ENCODE assay signal across 1 cellular context in the genomic region with DNA sequence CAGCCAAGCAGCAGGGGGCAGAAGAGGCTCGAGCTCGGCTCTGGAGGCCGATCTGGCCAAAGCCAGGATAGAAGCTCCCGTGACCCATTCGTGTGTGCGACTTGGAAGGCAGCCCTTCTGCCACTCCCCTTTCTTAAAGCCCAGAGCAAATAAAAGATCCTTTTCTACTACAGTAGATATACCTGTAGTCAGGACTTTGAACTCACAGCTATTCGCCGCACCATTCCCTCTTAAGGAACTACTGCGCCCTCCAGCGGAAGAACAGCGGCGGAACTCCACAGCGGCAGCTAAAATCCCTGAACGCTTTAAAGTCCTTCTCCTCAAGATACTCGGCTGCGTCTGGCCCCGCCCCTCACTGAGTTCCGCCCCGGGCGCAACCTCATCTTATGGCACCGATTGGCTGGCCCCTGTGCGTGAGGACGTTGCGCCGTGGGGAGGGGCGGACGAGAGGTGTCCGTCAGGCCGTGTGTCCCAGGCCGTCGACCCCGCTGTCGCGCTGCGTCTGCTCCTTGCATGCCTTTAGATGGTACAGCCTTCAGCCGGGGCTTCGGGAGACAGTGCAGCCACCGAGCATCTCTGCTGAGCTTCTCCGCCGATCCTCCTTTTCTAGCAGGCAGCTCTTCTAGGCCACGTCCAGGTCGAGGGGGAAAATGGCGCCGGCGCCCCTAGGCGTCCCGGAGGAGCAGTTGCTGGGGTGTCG.
A peak's percentile ranks its signal among the peaks of the same experiment; 100 is the strongest.
TF ChIP-seq lines count a peak whose summit lies in the region.

A gene with protein sequence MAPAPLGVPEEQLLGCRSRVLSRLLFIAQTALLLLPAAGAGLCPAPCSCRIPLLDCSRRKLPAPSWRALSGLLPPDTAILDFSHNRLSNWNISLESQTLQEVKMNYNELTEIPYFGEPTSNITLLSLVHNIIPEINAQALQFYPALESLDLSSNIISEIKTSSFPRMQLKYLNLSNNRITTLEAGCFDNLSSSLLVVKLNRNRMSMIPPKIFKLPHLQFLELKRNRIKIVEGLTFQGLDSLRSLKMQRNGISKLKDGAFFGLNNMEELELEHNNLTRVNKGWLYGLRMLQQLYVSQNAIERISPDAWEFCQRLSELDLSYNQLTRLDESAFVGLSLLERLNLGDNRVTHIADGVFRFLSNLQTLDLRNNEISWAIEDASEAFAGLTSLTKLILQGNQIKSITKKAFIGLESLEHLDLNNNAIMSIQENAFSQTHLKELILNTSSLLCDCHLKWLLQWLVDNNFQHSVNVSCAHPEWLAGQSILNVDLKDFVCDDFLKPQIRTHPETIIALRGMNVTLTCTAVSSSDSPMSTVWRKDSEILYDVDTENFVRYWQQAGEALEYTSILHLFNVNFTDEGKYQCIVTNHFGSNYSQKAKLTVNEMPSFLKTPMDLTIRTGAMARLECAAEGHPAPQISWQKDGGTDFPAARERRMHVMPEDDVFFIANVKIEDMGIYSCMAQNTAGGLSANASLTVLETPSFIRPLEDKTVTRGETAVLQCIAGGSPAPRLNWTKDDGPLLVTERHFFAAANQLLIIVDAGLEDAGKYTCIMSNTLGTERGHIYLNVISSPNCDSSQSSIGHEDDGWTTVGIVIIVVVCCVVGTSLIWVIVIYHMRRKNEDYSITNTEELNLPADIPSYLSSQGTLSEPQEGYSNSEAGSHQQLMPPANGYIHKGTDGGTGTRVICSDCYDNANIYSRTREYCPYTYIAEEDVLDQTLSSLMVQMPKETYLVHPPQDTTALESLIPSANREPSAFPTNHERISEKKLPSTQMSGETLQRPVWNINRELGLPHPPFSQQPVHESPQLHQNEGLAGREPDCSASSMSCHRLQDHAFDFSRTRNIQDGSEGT (plus strand): TSS at position 442 of the 700 bp plus-strand sequence. CDS start 209 bp downstream, at position 651.

TF ChIP-seq in HEK293, 187 proteins besides CTCF, POLR2A, EP300 and RAD21 (continued from another document):
- TF ChIP-seq, protein P1, sequence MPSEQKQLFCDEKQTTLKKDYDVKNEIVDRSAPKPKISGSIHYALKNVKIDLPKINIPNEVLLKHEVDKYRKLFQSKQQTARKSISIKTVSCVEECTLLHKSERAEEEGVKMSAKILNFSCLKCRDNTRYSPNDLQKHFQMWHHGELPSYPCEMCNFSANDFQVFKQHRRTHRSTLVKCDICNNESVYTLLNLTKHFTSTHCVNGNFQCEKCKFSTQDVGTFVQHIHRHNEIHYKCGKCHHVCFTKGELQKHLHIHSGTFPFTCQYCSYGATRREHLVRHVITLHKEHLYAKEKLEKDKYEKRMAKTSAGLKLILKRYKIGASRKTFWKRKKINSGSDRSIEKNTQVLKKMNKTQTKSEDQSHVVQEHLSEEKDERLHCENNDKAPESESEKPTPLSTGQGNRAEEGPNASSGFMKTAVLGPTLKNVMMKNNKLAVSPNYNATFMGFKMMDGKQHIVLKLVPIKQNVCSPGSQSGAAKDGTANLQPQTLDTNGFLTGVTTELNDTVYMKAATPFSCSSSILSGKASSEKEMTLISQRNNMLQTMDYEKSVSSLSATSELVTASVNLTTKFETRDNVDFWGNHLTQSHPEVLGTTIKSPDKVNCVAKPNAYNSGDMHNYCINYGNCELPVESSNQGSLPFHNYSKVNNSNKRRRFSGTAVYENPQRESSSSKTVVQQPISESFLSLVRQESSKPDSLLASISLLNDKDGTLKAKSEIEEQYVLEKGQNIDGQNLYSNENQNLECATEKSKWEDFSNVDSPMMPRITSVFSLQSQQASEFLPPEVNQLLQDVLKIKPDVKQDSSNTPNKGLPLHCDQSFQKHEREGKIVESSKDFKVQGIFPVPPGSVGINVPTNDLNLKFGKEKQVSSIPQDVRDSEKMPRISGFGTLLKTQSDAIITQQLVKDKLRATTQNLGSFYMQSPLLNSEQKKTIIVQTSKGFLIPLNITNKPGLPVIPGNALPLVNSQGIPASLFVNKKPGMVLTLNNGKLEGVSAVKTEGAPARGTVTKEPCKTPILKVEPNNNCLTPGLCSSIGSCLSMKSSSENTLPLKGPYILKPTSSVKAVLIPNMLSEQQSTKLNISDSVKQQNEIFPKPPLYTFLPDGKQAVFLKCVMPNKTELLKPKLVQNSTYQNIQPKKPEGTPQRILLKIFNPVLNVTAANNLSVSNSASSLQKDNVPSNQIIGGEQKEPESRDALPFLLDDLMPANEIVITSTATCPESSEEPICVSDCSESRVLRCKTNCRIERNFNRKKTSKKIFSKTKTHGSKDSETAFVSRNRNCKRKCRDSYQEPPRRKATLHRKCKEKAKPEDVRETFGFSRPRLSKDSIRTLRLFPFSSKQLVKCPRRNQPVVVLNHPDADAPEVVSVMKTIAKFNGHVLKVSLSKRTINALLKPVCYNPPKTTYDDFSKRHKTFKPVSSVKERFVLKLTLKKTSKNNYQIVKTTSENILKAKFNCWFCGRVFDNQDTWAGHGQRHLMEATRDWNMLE (tag by site-specific recombination; conservative IDR thresholded peaks at IDR 0.05; ENCODE audit: low read depth), result peak; percentile 29; the same call in 1 of the 2 replicates
- TF ChIP-seq, protein P2, sequence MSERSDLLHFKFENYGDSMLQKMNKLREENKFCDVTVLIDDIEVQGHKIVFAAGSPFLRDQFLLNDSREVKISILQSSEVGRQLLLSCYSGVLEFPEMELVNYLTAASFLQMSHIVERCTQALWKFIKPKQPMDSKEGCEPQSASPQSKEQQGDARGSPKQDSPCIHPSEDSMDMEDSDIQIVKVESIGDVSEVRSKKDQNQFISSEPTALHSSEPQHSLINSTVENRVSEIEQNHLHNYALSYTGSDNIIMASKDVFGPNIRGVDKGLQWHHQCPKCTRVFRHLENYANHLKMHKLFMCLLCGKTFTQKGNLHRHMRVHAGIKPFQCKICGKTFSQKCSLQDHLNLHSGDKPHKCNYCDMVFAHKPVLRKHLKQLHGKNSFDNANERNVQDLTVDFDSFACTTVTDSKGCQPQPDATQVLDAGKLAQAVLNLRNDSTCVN (tag by site-specific recombination; optimal IDR thresholded peaks at IDR 0.05), result peak; percentile 43
- TF ChIP-seq REPIN1 (tag by site-specific recombination; IDR thresholded peaks at IDR 0.05; ENCODE audit: low read depth) (peak; percentile 66; the same call in 1 of the 2 replicates), ZNF514 (tag by site-specific recombination; IDR thresholded peaks at IDR 0.05) (no peak), ZFP69B (tag by site-specific recombination; IDR thresholded peaks at IDR 0.05) (peak; percentile 99), BCL11B (tag by site-specific recombination; IDR thresholded peaks at IDR 0.05; ENCODE audit: low read depth) (0 out of 2 replicates have a peak, but pooled peaks have one; percentile 40), ZNF600 (tag by site-specific recombination; IDR thresholded peaks at IDR 0.05) (peak; percentile 61; the same call in 1 of the 2 replicates), HOXA7 (CRISPR knock-in tag; IDR thresholded peaks at IDR 0.05; ENCODE audit: borderline replicate concordance) (no peak), ZNF2 (tag by site-specific recombination; IDR thresholded peaks at IDR 0.05) (peak; percentile 56), ZNF777 (tag by site-specific recombination; IDR thresholded peaks at IDR 0.05; ENCODE audit: borderline replicate concordance) (peak; percentile 70; the same call in 1 of the 2 replicates), ZNF791 (tag by site-specific recombination; IDR thresholded peaks at IDR 0.05) (no peak), MYNN (tag by site-specific recombination; IDR thresholded peaks at IDR 0.05; ENCODE audit: borderline replicate concordance) (peak; percentile 59; the same call in 1 of the 2 replicates), ZNF501 (tag by site-specific recombination; IDR thresholded peaks at IDR 0.05) (peak; percentile 95), SALL2 (tag by site-specific recombination; IDR thresholded peaks at IDR 0.05; ENCODE audit: borderline replicate concordance) (no peak), KLF16 (tag by site-specific recombination; IDR thresholded peaks at IDR 0.05) (0 out of 2 replicates have a peak, but pooled peaks have one; percentile 62), ZNF391 (tag by site-specific recombination; IDR thresholded peaks at IDR 0.05; ENCODE audit: borderline replicate concordance, low read depth) (0 out of 2 replicates have a peak, but pooled peaks have one; percentile 56), ZNF660 (tag by site-specific recombination; IDR thresholded peaks at IDR 0.05) (peak; percentile 81), ZNF10 (tag by site-specific recombination; IDR thresholded peaks at IDR 0.05) (0 out of 2 replicates have a peak, but pooled peaks have one; percentile 14), GLIS1 (tag by site-specific recombination; IDR thresholded peaks at IDR 0.05) (peak; percentile 38; the same call in 1 of the 2 replicates), SP3 (tag by site-specific recombination; IDR thresholded peaks at IDR 0.05) (peak; percentile 93), MEIS1 (CRISPR knock-in tag; IDR thresholded peaks at IDR 0.05; ENCODE audit: borderline replicate concordance) (no peak), ZNF394 (tag by site-specific recombination; IDR thresholded peaks at IDR 0.05; ENCODE audit: borderline replicate concordance) (peak; percentile 54; the same call in 1 of the 2 replicates), KLF1 (tag by site-specific recombination; IDR thresholded peaks at IDR 0.05) (peak; percentile 68), ZNF560 (tag by site-specific recombination; IDR thresholded peaks at IDR 0.05; ENCODE audit: borderline replicate concordance) (no peak), ZNF157 (tag by site-specific recombination; IDR thresholded peaks at IDR 0.05) (no peak), YY1 (tag by site-specific recombination; IDR thresholded peaks at IDR 0.05) (peak; percentile 87), ZEB2 (tag by site-specific recombination; IDR thresholded peaks at IDR 0.05) (peak; percentile 85)
- TF ChIP-seq, protein P3, sequence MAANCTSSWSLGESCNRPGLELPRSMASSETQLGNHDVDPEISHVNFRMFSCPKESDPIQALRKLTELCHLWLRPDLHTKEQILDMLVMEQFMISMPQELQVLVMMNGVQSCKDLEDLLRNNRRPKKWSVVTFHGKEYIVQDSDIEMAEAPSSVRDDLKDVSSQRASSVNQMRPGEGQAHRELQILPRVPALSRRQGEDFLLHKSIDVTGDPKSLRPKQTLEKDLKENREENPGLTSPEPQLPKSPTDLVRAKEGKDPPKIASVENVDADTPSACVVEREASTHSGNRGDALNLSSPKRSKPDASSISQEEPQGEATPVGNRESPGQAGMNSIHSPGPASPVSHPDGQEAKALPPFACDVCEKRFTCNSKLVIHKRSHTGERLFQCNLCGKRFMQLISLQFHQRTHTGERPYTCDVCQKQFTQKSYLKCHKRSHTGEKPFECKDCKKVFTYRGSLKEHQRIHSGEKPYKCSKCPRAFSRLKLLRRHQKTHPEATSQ (tag by site-specific recombination; IDR thresholded peaks at IDR 0.05), result peak; percentile 65; the same call in 1 of the 2 replicates
- TF ChIP-seq, protein P4, sequence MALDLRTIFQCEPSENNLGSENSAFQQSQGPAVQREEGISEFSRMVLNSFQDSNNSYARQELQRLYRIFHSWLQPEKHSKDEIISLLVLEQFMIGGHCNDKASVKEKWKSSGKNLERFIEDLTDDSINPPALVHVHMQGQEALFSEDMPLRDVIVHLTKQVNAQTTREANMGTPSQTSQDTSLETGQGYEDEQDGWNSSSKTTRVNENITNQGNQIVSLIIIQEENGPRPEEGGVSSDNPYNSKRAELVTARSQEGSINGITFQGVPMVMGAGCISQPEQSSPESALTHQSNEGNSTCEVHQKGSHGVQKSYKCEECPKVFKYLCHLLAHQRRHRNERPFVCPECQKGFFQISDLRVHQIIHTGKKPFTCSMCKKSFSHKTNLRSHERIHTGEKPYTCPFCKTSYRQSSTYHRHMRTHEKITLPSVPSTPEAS (tag by site-specific recombination; IDR thresholded peaks at IDR 0.05), result no peak
- TF ChIP-seq, protein P5, sequence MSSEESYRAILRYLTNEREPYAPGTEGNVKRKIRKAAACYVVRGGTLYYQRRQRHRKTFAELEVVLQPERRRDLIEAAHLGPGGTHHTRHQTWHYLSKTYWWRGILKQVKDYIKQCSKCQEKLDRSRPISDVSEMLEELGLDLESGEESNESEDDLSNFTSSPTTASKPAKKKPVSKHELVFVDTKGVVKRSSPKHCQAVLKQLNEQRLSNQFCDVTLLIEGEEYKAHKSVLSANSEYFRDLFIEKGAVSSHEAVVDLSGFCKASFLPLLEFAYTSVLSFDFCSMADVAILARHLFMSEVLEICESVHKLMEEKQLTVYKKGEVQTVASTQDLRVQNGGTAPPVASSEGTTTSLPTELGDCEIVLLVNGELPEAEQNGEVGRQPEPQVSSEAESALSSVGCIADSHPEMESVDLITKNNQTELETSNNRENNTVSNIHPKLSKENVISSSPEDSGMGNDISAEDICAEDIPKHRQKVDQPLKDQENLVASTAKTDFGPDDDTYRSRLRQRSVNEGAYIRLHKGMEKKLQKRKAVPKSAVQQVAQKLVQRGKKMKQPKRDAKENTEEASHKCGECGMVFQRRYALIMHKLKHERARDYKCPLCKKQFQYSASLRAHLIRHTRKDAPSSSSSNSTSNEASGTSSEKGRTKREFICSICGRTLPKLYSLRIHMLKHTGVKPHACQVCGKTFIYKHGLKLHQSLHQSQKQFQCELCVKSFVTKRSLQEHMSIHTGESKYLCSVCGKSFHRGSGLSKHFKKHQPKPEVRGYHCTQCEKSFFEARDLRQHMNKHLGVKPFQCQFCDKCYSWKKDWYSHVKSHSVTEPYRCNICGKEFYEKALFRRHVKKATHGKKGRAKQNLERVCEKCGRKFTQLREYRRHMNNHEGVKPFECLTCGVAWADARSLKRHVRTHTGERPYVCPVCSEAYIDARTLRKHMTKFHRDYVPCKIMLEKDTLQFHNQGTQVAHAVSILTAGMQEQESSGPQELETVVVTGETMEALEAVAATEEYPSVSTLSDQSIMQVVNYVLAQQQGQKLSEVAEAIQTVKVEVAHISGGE (tag by site-specific recombination; conservative IDR thresholded peaks at IDR 0.05; ENCODE audit: low read depth), result peak; percentile 68
- TF ChIP-seq, protein P6, sequence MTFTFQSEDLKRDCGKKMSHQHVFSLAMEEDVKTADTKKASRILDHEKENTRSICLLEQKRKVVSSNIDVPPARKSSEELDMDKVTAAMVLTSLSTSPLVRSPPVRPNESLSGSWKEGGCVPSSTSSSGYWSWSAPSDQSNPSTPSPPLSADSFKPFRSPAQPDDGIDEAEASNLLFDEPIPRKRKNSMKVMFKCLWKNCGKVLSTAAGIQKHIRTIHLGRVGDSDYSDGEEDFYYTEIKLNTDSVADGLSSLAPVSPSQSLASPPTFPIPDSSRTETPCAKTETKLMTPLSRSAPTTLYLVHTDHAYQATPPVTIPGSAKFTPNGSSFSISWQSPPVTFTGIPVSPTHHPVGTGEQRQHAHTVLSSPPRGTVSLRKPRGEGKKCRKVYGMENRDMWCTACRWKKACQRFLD (tag by site-specific recombination; IDR thresholded peaks at IDR 0.05), result no peak
- TF ChIP-seq, protein P7, sequence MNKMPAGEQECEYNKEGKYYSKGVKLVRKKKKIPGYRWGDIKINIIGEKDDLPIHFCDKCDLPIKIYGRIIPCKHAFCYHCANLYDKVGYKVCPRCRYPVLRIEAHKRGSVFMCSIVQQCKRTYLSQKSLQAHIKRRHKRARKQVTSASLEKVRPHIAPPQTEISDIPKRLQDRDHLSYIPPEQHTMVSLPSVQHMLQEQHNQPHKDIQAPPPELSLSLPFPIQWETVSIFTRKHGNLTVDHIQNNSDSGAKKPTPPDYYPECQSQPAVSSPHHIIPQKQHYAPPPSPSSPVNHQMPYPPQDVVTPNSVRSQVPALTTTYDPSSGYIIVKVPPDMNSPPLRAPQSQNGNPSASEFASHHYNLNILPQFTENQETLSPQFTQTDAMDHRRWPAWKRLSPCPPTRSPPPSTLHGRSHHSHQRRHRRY (tag by site-specific recombination; IDR thresholded peaks at IDR 0.05), result no peak
- TF ChIP-seq, protein P8, sequence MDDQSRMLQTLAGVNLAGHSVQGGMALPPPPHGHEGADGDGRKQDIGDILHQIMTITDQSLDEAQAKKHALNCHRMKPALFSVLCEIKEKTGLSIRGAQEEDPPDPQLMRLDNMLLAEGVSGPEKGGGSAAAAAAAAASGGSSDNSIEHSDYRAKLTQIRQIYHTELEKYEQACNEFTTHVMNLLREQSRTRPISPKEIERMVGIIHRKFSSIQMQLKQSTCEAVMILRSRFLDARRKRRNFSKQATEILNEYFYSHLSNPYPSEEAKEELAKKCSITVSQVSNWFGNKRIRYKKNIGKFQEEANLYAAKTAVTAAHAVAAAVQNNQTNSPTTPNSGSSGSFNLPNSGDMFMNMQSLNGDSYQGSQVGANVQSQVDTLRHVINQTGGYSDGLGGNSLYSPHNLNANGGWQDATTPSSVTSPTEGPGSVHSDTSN (CRISPR knock-in tag; IDR thresholded peaks at IDR 0.05), result peak; percentile 31; the same call in 1 of the 2 replicates
